In genomic region chr10:96890172-96890513, GRCh38 we compare ENCODE assay signal across 1 cellular context.
TF ChIP-seq lines count a peak whose summit lies in the region.

No MANE protein-coding gene starts in this region.

TF ChIP-seq in GM23338, 12 proteins besides CTCF, POLR2A, EP300 and RAD21 (continued from another document):
- no peak for TF ChIP-seq ZNF462 (CRISPR knock-in tag; IDR thresholded peaks at IDR 0.05)
- no peak for TF ChIP-seq ZNF114 (CRISPR knock-in tag; IDR thresholded peaks at IDR 0.05)
- no peak for TF ChIP-seq NANOG (IDR thresholded peaks at IDR 0.05; ENCODE audit: borderline replicate concordance)
- no peak for TF ChIP-seq CREB1 (CRISPR knock-in tag; IDR thresholded peaks at IDR 0.05; ENCODE audit: low read depth)
